16 cellular contexts compared by ENCODE assay signal in the genomic region with DNA sequence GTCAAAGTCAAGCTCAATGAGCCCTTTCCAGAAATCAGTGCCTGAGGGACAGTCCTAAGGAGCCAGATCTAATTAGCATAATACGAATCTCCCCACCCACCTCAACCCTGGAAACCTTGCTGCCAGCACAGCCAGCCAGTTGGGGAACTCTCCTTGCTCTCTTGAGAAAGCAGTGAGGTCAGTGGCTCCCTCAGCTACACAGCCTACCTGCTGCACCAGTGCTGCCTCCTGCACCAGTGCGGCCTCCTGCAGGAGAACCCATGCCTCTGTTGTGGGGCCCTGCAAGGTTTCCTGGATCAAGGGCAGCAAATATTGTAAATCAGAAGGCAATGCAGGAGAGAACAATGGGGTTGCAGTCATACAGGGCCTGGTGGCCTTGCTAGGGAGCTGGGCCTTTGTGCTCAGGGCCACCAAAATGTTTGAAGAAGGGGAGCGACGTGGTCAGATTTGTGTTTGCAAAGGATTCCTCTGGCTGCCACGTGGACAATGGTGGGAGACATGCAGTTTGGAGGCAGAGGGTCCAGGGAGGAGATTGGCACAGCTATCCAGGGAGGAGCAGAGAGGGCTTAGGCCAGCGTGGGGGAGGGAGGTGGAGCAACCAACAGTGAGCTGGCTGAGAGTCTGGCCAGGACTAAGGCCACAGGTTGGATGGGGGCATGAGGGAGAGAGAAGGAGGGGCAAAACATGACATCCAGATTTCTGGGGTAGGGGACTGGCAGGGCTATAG.
A peak's percentile ranks its signal among the peaks of the same experiment; 100 is the strongest.
DNase-seq lines count a peak whose midpoint lies in the region; ATAC-seq and TF ChIP-seq lines count a peak whose summit lies in the region.
"Had no signal": no experiment of that assay in that cellular context is flagged by ENCODE, and none has a peak within 500 bp of the region (broad histone marks: within the 10 kb centered on the region; RNA-seq: fewer than 3 reads in every experiment).

No MANE protein-coding gene starts in this region.

- H3K9me2 ChIP-seq in GM23338 (ENCODE audit: insufficient read depth) (no peaks in the 10 kb centered on the region), SK-N-SH (no peaks in the 10 kb centered on the region)

- 37% methylated on average over 4 of the region's 6 CpGs; no CpG with 5 or more reads in 1 of the 2 experiments for WGBS in IMR-90 (ENCODE audit: extremely low coverage in 2 of 2, insufficient read length in 1 of 2), 2 experiments
- 62 to 76% methylated on average over 6 of the region's 6 CpGs for WGBS in lung, 2 donors
- WGBS in SK-N-SH (ENCODE audit: low lambda C conversion rate), result 39% methylated on average over 6 of the region's 6 CpGs

- peaks cover 3% of the 10 kb centered on the region for H3K27me3 Mint-ChIP-seq in GM23338 (ENCODE audit: insufficient read depth, low read depth, poor library complexity)
- H3K27me3 Mint-ChIP-seq in activated CD4-positive, alpha-beta T cell treated with anti-CD3 and anti-CD28 coated beads, Interleukin-2, amount 10 ng/mL, durations not matched to agents 24 days and 14 days, result no peaks in the 10 kb centered on the region

- no peak overlapping the region for H3K27ac Mint-ChIP-seq in GM23338
- no peak overlapping the region for H3K27ac Mint-ChIP-seq in activated CD4-positive, alpha-beta T cell treated with anti-CD3 and anti-CD28 coated beads, Interleukin-2, amount 10 ng/mL, durations not matched to agents 24 days and 14 days
- H3K27ac Mint-ChIP-seq: CD4-positive, alpha-beta memory T cell; H9 had no signal

- no peak for TF ChIP-seq CTCF in GM23338 (conservative IDR thresholded peaks at IDR 0.05; ENCODE audit: low read depth in 2 of 2)
- no peak for TF ChIP-seq CTCF in IMR-90 (conservative IDR thresholded peaks at IDR 0.05; ENCODE audit: low read depth, low read length)
- no peak for TF ChIP-seq CTCF in lung (IDR thresholded peaks at IDR 0.05; ENCODE audit: control extremely low read depth, extremely low read depth)
- TF ChIP-seq CTCF in SK-N-SH (IDR thresholded peaks at IDR 0.05), result no peak

- no peaks in the 10 kb centered on the region for H3K4me1 Mint-ChIP-seq in GM23338
- peaks cover 2% of the 10 kb centered on the region for H3K4me1 Mint-ChIP-seq in activated CD4-positive, alpha-beta T cell treated with anti-CD3 and anti-CD28 coated beads, Interleukin-2, amount 10 ng/mL, durations not matched to agents 24 days and 14 days
- H3K4me1 Mint-ChIP-seq: CD4-positive, alpha-beta memory T cell; H9 had no signal

- H3K4me2 ChIP-seq in GM23338, result no peak overlapping the region
- no peak overlapping the region for H3K4me2 ChIP-seq in IMR-90 (ENCODE audit: low read depth, low read length)
- no peak overlapping the region for H3K4me2 ChIP-seq in SK-N-SH
- H3K4me2 ChIP-seq: A549 had no signal

- peak; percentile 36; the same call in 1 of the 3 replicates for ATAC-seq in GM23338
- ATAC-seq in IMR-90 (ENCODE audit: low read depth), result no peak
- ATAC-seq in lung (ENCODE audit: insufficient read depth, low FRiP score), result no peak
- no peak for ATAC-seq in GM21423 (IDR thresholded peaks at IDR 0.05; ENCODE audit: unreplicated experiment)
- ATAC-seq: A549, GM12878 had no signal

- peak overlapping the region; percentile 47 for H2AK9ac ChIP-seq in IMR-90 (replicated peaks; ENCODE audit: low read depth, low read length, poor library complexity)

- no peak overlapping the region for H3K4ac ChIP-seq in IMR-90 (ENCODE audit: low read depth, low read length)

- H3K9me3 ChIP-seq in IMR-90 (ENCODE audit: control insufficient read depth, insufficient read depth, low read length) (no peaks in the 10 kb centered on the region), lung (ENCODE audit: control insufficient read depth in 2 of 2, insufficient read depth in 1 of 2, low read length in 1 of 2) (peaks cover 0 to 2% of the 10 kb centered on the region in 2 donors), SK-N-SH (no peaks in the 10 kb centered on the region)
- H3K9me3 ChIP-seq: A549, BE2C had no signal

- DNase-seq in GM23338 (ENCODE audit: low spot score), result peak; percentile 1
- no peak for DNase-seq in IMR-90
- peak; percentile 31 for DNase-seq in ecto neural progenitor cell (ENCODE audit: low spot score)
- peak; percentile 25 for DNase-seq in lung (ENCODE audit: low spot score)
- DNase-seq in activated T-cell treated with anti-CD3 and anti-CD28 coated beads for 4 hours, result no peak
- DNase-seq in activated CD4-positive, alpha-beta T cell treated with anti-CD3 and anti-CD28 coated beads, Interleukin-2, amount 10 ng/mL, durations not matched to agents 24 days and 14 days, result no peak
- no peak for DNase-seq in SK-N-SH
- DNase-seq: BE2C; CD4-positive, alpha-beta memory T cell; DMS79; GOT3; H9 had no signal

- no TSS peak for BruUV-seq in IMR-90 (replicated peaks; lab: Mats Ljungman, UMichigan)

- H3K4me3 Mint-ChIP-seq in GM23338, result no peak overlapping the region
- H3K4me3 Mint-ChIP-seq in activated CD4-positive, alpha-beta T cell treated with anti-CD3 and anti-CD28 coated beads, Interleukin-2, amount 10 ng/mL, durations not matched to agents 24 days and 14 days, result no peak overlapping the region
- H3K4me3 Mint-ChIP-seq: CD4-positive, alpha-beta memory T cell; H9 had no signal

- POLR2A ChIA-PET in IMR-90 (lab: Charles Lee; ENCODE audit: unreplicated experiment) (no interaction called here), SK-N-SH (lab: Yijun Ruan, JAX) (no interaction called here)

- H3F3A ChIP-seq in GM23338 (replicated peaks; ENCODE audit: low read depth), result no peaks in the 10 kb centered on the region
- H3F3A ChIP-seq in SK-N-SH (replicated peaks; ENCODE audit: insufficient read depth), result peaks cover 4% of the 10 kb centered on the region

- no peak overlapping the region for H2AK5ac ChIP-seq in IMR-90 (ENCODE audit: low read depth, low read length)

- 0 out of 2 replicates have a peak, but pooled peaks cover 4% of the 10 kb centered on the region for H3K9me1 ChIP-seq in IMR-90 (ENCODE audit: insufficient read depth, low read length)

- TF ChIP-seq RAD21 in IMR-90 (IDR thresholded peaks at IDR 0.05; ENCODE audit: low read length) (no peak), SK-N-SH (IDR thresholded peaks at IDR 0.05; ENCODE audit: low read length) (no peak)

- H4K8ac ChIP-seq in IMR-90 (ENCODE audit: low read depth in 2 of 2, low read length in 2 of 2), result no peak overlapping the region

- H2BK5ac ChIP-seq in IMR-90 (ENCODE audit: low read depth, low read length, poor library complexity, severe bottlenecking), result no peak overlapping the region

- no peaks in the 10 kb centered on the region for H4K20me1 ChIP-seq in GM23338 (replicated peaks; ENCODE audit: insufficient read depth)
- no peaks in the 10 kb centered on the region for H4K20me1 ChIP-seq in IMR-90 (ENCODE audit: insufficient read depth, low read length)
- no peaks in the 10 kb centered on the region for H4K20me1 ChIP-seq in SK-N-SH (ENCODE audit: insufficient read depth)

- no peak for TF ChIP-seq POLR2A in IMR-90 (IDR thresholded peaks at IDR 0.05; ENCODE audit: low read depth, low read length)

- no peak overlapping the region for H2BK120ac ChIP-seq in IMR-90 (ENCODE audit: low read depth, low read length)

- no peak overlapping the region for H3K18ac ChIP-seq in IMR-90 (ENCODE audit: low read depth, low read length)

- no peak overlapping the region for H2BK20ac ChIP-seq in IMR-90 (ENCODE audit: low read depth, low read length)

- H3K4me3 ChIP-seq in GM23338 (no peak overlapping the region), IMR-90 (ENCODE audit: insufficient read depth, low read depth, low read length) (no peak overlapping the region), lung (no peak overlapping the region), SK-N-SH (ENCODE audit: low read depth in 2 of 2, low read length in 1 of 2) (no peak overlapping the region)
- H3K4me3 ChIP-seq: A549, GM12878 had no signal

- H3K4me1 ChIP-seq in GM23338 (ENCODE audit: insufficient read depth) (no peaks in the 10 kb centered on the region), IMR-90 (ENCODE audit: control insufficient read depth, insufficient read depth, low read length) (peaks cover 2% of the 10 kb centered on the region; the same call in 1 of the 2 replicates), lung (ENCODE audit: control insufficient read depth in 2 of 2, insufficient read depth in 2 of 2, low read length in 2 of 2) (no peaks in the 10 kb centered on the region), SK-N-SH (ENCODE audit: control insufficient read depth in 1 of 2, insufficient read depth in 2 of 2, low read depth in 1 of 2, low read length in 1 of 2) (no peaks in the 10 kb centered on the region; a peak in 1 of 4 replicates)
- H3K4me1 ChIP-seq: A549, BE2C had no signal

- no peaks in the 10 kb centered on the region for H3K36me3 Mint-ChIP-seq in GM23338 (ENCODE audit: low read depth)
- no peaks in the 10 kb centered on the region for H3K36me3 Mint-ChIP-seq in activated CD4-positive, alpha-beta T cell treated with anti-CD3 and anti-CD28 coated beads, Interleukin-2, amount 10 ng/mL, durations not matched to agents 24 days and 14 days (ENCODE audit: low read depth)
- H3K36me3 Mint-ChIP-seq: CD4-positive, alpha-beta memory T cell had no signal

- H3K9ac ChIP-seq in IMR-90 (ENCODE audit: low read depth, low read length), result no peak overlapping the region
- no peak overlapping the region for H3K9ac ChIP-seq in SK-N-SH

- intact Hi-C loops in IMR-90 (cut with micrococcal nuclease), result no loop called here
- intact Hi-C loops in activated CD4-positive, alpha-beta T cell treated with anti-CD3 and anti-CD28 coated beads, Interleukin-2, amount 10 ng/mL, durations not matched to agents 24 days and 14 days (cut with micrococcal nuclease), result no loop called here

- H3K79me1 ChIP-seq in IMR-90 (ENCODE audit: low read depth in 1 of 2, low read length in 2 of 2), result no peaks in the 10 kb centered on the region

- no peak overlapping the region for H3K14ac ChIP-seq in IMR-90 (replicated peaks; ENCODE audit: low read depth, low read length)

- H4K5ac ChIP-seq in IMR-90 (ENCODE audit: low read depth, low read length), result no peak overlapping the region

- dilution Hi-C loops in IMR-90 (cut with HindIII; ENCODE audit: low sequenced_read_pairs, unreplicated experiment), result no loop called here

- no peak overlapping the region for H2BK15ac ChIP-seq in IMR-90 (ENCODE audit: low read depth, low read length)

- H2AFZ ChIP-seq in GM23338 (no peak overlapping the region), IMR-90 (replicated peaks; ENCODE audit: low read length, poor library complexity) (peak overlapping the region; percentile 14), SK-N-SH (ENCODE audit: low read depth) (no peak overlapping the region)

- no peak overlapping the region for H4K91ac ChIP-seq in IMR-90 (ENCODE audit: insufficient read depth, low read depth, low read length)

- H3K36me3 ChIP-seq in GM23338 (ENCODE audit: insufficient read depth) (no peaks in the 10 kb centered on the region), IMR-90 (ENCODE audit: control insufficient read depth, insufficient read depth, low read length) (no peaks in the 10 kb centered on the region), lung (ENCODE audit: control insufficient read depth in 2 of 2, insufficient read depth in 2 of 2, low read length in 2 of 2) (no peaks in the 10 kb centered on the region), SK-N-SH (replicated peaks in 1 of 2; ENCODE audit: control insufficient read depth in 1 of 2, insufficient read depth in 2 of 2, low read length in 1 of 2) (no peaks in the 10 kb centered on the region)
- H3K36me3 ChIP-seq: BE2C had no signal

- H3K27me3 ChIP-seq in GM23338 (ENCODE audit: insufficient read depth) (no peaks in the 10 kb centered on the region), IMR-90 (ENCODE audit: control insufficient read depth, insufficient read depth, low read length) (no peaks in the 10 kb centered on the region), lung (ENCODE audit: control insufficient read depth, insufficient read depth) (no peaks in the 10 kb centered on the region), SK-N-SH (ENCODE audit: insufficient read depth) (no peaks in the 10 kb centered on the region)
- H3K27me3 ChIP-seq: BE2C had no signal

- no peaks in the 10 kb centered on the region for H3K79me2 ChIP-seq in GM23338 (replicated peaks; ENCODE audit: insufficient read depth)
- no peaks in the 10 kb centered on the region for H3K79me2 ChIP-seq in SK-N-SH (ENCODE audit: insufficient read depth)

- no peak overlapping the region for H3K56ac ChIP-seq in IMR-90 (ENCODE audit: extremely low read depth, insufficient read depth, low read length)

- H3K23ac ChIP-seq in IMR-90 (ENCODE audit: low read depth, low read length), result no peak overlapping the region

- no peaks in the 10 kb centered on the region for H3K9me3 Mint-ChIP-seq in GM23338
- no peaks in the 10 kb centered on the region for H3K9me3 Mint-ChIP-seq in activated CD4-positive, alpha-beta T cell treated with anti-CD3 and anti-CD28 coated beads, Interleukin-2, amount 10 ng/mL, durations not matched to agents 24 days and 14 days

- CTCF ChIA-PET in IMR-90 (lab: Yijun Ruan, JAX), result no interaction called here
- CTCF ChIA-PET in SK-N-SH (lab: Yijun Ruan, JAX), result no interaction called here

- H3K27ac ChIP-seq in GM23338 (ENCODE audit: low read depth) (no peak overlapping the region), IMR-90 (ENCODE audit: insufficient read depth, low read length) (no peak overlapping the region), lung (ENCODE audit: low read depth in 1 of 2, low read length in 1 of 2) (no peak overlapping the region), SK-N-SH (ENCODE audit: low read depth in 2 of 2, low read length in 1 of 2) (no peak overlapping the region)
- H3K27ac ChIP-seq: A549, C4-2B had no signal

- TF ChIP-seq EP300 in SK-N-SH (IDR thresholded peaks at IDR 0.05; ENCODE audit: borderline replicate concordance in 1 of 2, low read depth in 1 of 2, low read length in 1 of 2), result no peak

- in situ Hi-C loops in IMR-90 (cut with MboI; ENCODE audit: low sequenced_read_pairs), result no loop called here

Comparison
In these comparisons a context has a peak if more than half of its experiments do, and no peak if none do; other contexts are left out.
1. DNase-seq: peak in GM23338 (single experiment), ecto neural progenitor cell (single experiment) and lung (single experiment); none in IMR-90 (single experiment), activated T-cell treated with anti-CD3 and anti-CD28 coated beads for 4 hours (single experiment), activated CD4-positive, alpha-beta T cell treated with anti-CD3 and anti-CD28 coated beads, Interleukin-2, amount 10 ng/mL, durations not matched to agents 24 days and 14 days (single experiment) and SK-N-SH (single experiment).